Comparison of ENCODE assay signal across 30 cellular contexts in genomic region chr6:82277686-82278085, GRCh38.
"Had no signal": no experiment of that assay in that cellular context is flagged by ENCODE, and none has a peak within 500 bp of the region (broad histone marks: within the 10 kb centered on the region; RNA-seq: fewer than 3 reads in every experiment).

No MANE protein-coding gene starts in this region.

- H3K4me3 ChIP-seq: hepatocyte, left lung, lower lobe of right lung, neural progenitor cell, right atrium auricular region, skin epidermis, stomach, suprapubic skin, thoracic aorta, tibial artery, upper lobe of right lung had no signal

- H3K9ac ChIP-seq: neural progenitor cell, parathyroid adenoma had no signal

- DNase-seq: islet precursor cell; kidney glomerular epithelial cell; left colon; left lung; lower lobe of right lung; mammary epithelial cell; mesenchymal stem cell; naive thymus-derived CD8-positive, alpha-beta T cell; nephron progenitor cell; occipital lobe; stimulated activated CD4-positive, alpha-beta T cell treated with anti-CD3 and anti-CD28 coated beads, Interleukin-12 subunit alpha, Interleukin-12 subunit beta, amount 100 ng/mL, for 4 hours; stimulated activated CD4-positive, alpha-beta T cell treated with anti-CD3 and anti-CD28 coated beads, Interleukin-15, amount 100 ng/mL, for 24 hours; stimulated activated CD4-positive, alpha-beta T cell treated with anti-CD3 and anti-CD28 coated beads, Interleukin-2, amount 100 ng/mL, for 24 hours; stimulated activated CD4-positive, alpha-beta T cell treated with anti-CD3 and anti-CD28 coated beads, Interleukin-4, amount 100 ng/mL, for 1 hour; stimulated activated naive B cell treated with anti-CD40 and anti-IgM and Interleukin-4, amounts not matched to agents 10 μg/mL and 1 μg/mL and 100 μg/mL, for 72 hours; stimulated activated naive CD8-positive, alpha-beta T cell treated with anti-CD3 and anti-CD28 coated beads, Interleukin-15, Interleukin-2, amounts not matched to agents 100 U/mL and 50 U/mL, for 24 hours; stomach; tibial artery; trophoblast cell; upper lobe of right lung had no signal

- H3K27me3 ChIP-seq: hepatocyte, left lung, neural progenitor cell, neutrophil, right atrium auricular region, stomach, suprapubic skin, tibial artery, upper lobe of right lung had no signal

- H3K4me2 ChIP-seq: hepatocyte, neural progenitor cell had no signal

- ATAC-seq: left colon; left lung; lower lobe of right lung; naive thymus-derived CD8-positive, alpha-beta T cell; sciatic nerve; stimulated activated naive B cell treated with anti-CD40 and anti-IgM and Interleukin-4, amounts not matched to agents 10 μg/mL and 1 μg/mL and 100 μg/mL, for 72 hours; stimulated activated naive CD8-positive, alpha-beta T cell treated with anti-CD3 and anti-CD28 coated beads, Interleukin-15, Interleukin-2, amounts not matched to agents 100 U/mL and 50 U/mL, for 24 hours; upper lobe of right lung had no signal

- H3K4me1 ChIP-seq: left lung, lower lobe of right lung, neural progenitor cell, parathyroid adenoma, right atrium auricular region, stomach, suprapubic skin, tibial artery, upper lobe of right lung had no signal

- H3K36me3 ChIP-seq: left lung, lower lobe of right lung, neural progenitor cell, neutrophil, right atrium auricular region, stomach, suprapubic skin, thoracic aorta, tibial artery, upper lobe of right lung had no signal

- H3K79me2 ChIP-seq: hepatocyte, parathyroid adenoma had no signal

- H3K27ac ChIP-seq: hepatocyte, left lung, lower lobe of right lung, neural progenitor cell, neutrophil, parathyroid adenoma, right atrium auricular region, skin epidermis, stomach, suprapubic skin, thoracic aorta, tibial artery, upper lobe of right lung had no signal

- H2AFZ ChIP-seq: hepatocyte, neural progenitor cell, parathyroid adenoma had no signal

- FAIRE-seq: urothelium cell line had no signal

- H3K9me3 ChIP-seq: left lung, lower lobe of right lung, neutrophil, right atrium auricular region, stomach, suprapubic skin, thoracic aorta, tibial artery, upper lobe of right lung had no signal
